Comparison of ENCODE assay signal across 8 cellular contexts in the genomic region with DNA sequence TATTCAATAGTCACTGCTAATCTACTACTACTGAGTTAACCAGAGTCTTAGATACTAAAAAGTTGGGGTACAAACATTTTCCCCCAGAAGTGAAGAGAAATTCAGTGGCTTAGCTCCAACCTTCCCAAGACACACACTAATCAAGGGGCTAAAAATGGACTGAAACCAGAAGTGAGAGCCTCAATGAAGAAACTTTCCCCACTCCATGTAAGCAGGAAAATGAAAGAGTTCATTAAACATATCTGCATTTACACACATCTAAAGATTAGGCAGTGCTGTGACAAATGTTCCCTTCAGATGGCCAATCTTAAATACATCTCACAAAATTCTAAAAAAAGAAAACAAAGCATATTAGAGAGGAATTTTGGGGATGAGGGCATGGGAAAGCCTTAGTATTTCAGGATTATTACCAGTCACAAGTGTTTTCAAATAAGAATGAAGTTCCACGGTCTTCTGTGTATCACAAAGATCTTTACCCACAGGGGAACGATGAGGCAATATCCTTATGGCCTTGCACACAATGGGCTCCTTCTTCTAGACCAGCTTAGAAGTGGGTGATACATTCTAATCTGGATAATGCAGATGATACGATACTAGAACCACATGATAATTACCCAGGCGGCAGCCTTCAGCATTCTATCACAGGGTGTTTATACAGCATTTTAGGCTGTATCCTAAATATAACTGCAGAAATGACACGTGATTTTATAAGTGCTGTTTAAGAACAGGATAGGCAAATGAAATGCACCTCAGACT. TPM values are rescaled to one million over a fixed set of nuclear protein-coding genes. Genes with fewer than 3 reads are reported as not detected.
A peak's percentile ranks its signal among the peaks of the same experiment; 100 is the strongest.
DNase-seq lines count a peak whose midpoint lies in the region; ATAC-seq, FAIRE-seq and TF ChIP-seq lines count a peak whose summit lies in the region.

No MANE protein-coding gene starts in this region.

- H3K9me3 Mint-ChIP-seq in activated CD4-positive, alpha-beta memory T cell treated with anti-CD3 and anti-CD28 coated beads for 36 hours: peaks cover 6% of the 10 kb centered on the region
- peaks cover 0 to 13% (median 0%) of the 10 kb centered on the region in 9 donors for H3K9me3 Mint-ChIP-seq in naive thymus-derived CD8-positive, alpha-beta T cell
- H3K9me3 Mint-ChIP-seq in osteocyte (ENCODE audit: unreplicated experiment): peaks cover 4% of the 10 kb centered on the region

- CTCF ChIA-PET in activated CD4-positive, alpha-beta memory T cell treated with anti-CD3 and anti-CD28 coated beads for 36 hours (lab: Charles Lee): interaction anchor here (1.9 kb wide), 1 partner anchor 180 kb away, joined by 4 read pairs; no protein-coding TSS in a partner anchor

- H3K9ac ChIP-seq in kidney (ENCODE audit: low read length in 2 of 2): no peak overlapping the region

- peaks cover 38% of the 10 kb centered on the region for H3K36me3 Mint-ChIP-seq in activated CD4-positive, alpha-beta memory T cell treated with anti-CD3 and anti-CD28 coated beads for 36 hours
- H3K36me3 Mint-ChIP-seq in naive thymus-derived CD8-positive, alpha-beta T cell: peaks cover 7 to 19% (median 17%) of the 10 kb centered on the region in 3 donors
- H3K36me3 Mint-ChIP-seq in osteocyte (ENCODE audit: unreplicated experiment): no peaks in the 10 kb centered on the region

- H3K27ac ChIP-seq in kidney (ENCODE audit: low read depth in 2 of 2, low read length in 2 of 2): no peak overlapping the region

- DNase-seq in activated CD4-positive, alpha-beta memory T cell treated with anti-CD3 and anti-CD28 coated beads for 36 hours: peak; percentile 41
- no peak for DNase-seq in naive thymus-derived CD8-positive, alpha-beta T cell
- DNase-seq in kidney (no peak), DMS 273 (lab: John Stamatoyannopoulos, UW; ENCODE audit: unreplicated experiment) (no peak), SHP77 treated with DMSO at 0.1 percent for 48 hours (lab: John Stamatoyannopoulos, UW) (no peak), osteocyte (ENCODE audit: extremely low spot score, unreplicated experiment) (no peak)

- H3K4me3 Mint-ChIP-seq in activated CD4-positive, alpha-beta memory T cell treated with anti-CD3 and anti-CD28 coated beads for 36 hours: peak overlapping the region; percentile 74
- H3K4me3 Mint-ChIP-seq in naive thymus-derived CD8-positive, alpha-beta T cell: peak overlapping the region; percentile 67 to 94 (median 78)
- H3K4me3 Mint-ChIP-seq in osteocyte (ENCODE audit: unreplicated experiment): no peak overlapping the region

- ATAC-seq in GM18907 (IDR thresholded peaks at IDR 0.05; ENCODE audit: unreplicated experiment): peak; percentile 39
- ATAC-seq in HG03103 (IDR thresholded peaks at IDR 0.05; ENCODE audit: low read depth, unreplicated experiment): peak; percentile 29
- peak; percentile 59 to 62 for ATAC-seq in naive thymus-derived CD8-positive, alpha-beta T cell

- intact Hi-C loops in activated CD4-positive, alpha-beta memory T cell treated with anti-CD3 and anti-CD28 coated beads for 36 hours (cut with micrococcal nuclease): loop anchor here (1.0 to 2.0 kb wide), 4 partner anchors 11 to 95 kb away; no protein-coding TSS in a partner anchor
- intact Hi-C loops in kidney (cut with DNase I): no loop called here

- no peaks in the 10 kb centered on the region for H3K9me3 ChIP-seq in kidney (ENCODE audit: control insufficient read depth in 1 of 2, low read length in 2 of 2)

- H3K27me3 Mint-ChIP-seq in activated CD4-positive, alpha-beta memory T cell treated with anti-CD3 and anti-CD28 coated beads for 36 hours: no peaks in the 10 kb centered on the region
- H3K27me3 Mint-ChIP-seq in naive thymus-derived CD8-positive, alpha-beta T cell: no peaks in the 10 kb centered on the region
- H3K27me3 Mint-ChIP-seq in osteocyte (ENCODE audit: unreplicated experiment): no peaks in the 10 kb centered on the region

- H3K4me1 ChIP-seq in kidney (ENCODE audit: control insufficient read depth in 1 of 2, insufficient read depth in 1 of 2, low read depth in 1 of 2, low read length in 2 of 2): no peaks in the 10 kb centered on the region

- H3K4me1 Mint-ChIP-seq in activated CD4-positive, alpha-beta memory T cell treated with anti-CD3 and anti-CD28 coated beads for 36 hours (ENCODE audit: low read depth): peaks cover 89% of the 10 kb centered on the region
- H3K4me1 Mint-ChIP-seq in naive thymus-derived CD8-positive, alpha-beta T cell: peaks cover 54 to 97% (median 86%) of the 10 kb centered on the region in 4 donors
- peaks cover 20% of the 10 kb centered on the region for H3K4me1 Mint-ChIP-seq in osteocyte (ENCODE audit: unreplicated experiment)

- no peaks in the 10 kb centered on the region for H3K36me3 ChIP-seq in kidney (ENCODE audit: control insufficient read depth in 1 of 2, insufficient read depth in 2 of 2, low read length in 2 of 2)

- no peak for FAIRE-seq in kidney (lab: Jason Lieb, UNC)

- TF ChIP-seq CTCF in kidney (IDR thresholded peaks at IDR 0.05; ENCODE audit: borderline replicate concordance, extremely low read depth, insufficient read depth): no peak
- TF ChIP-seq CTCF in osteocyte (IDR thresholded peaks at IDR 0.05): no peak

- H3K27ac Mint-ChIP-seq in activated CD4-positive, alpha-beta memory T cell treated with anti-CD3 and anti-CD28 coated beads for 36 hours: peak overlapping the region; percentile 100
- peak overlapping the region; percentile 93 to 98 (median 95) for H3K27ac Mint-ChIP-seq in naive thymus-derived CD8-positive, alpha-beta T cell
- no peak overlapping the region for H3K27ac Mint-ChIP-seq in osteocyte (ENCODE audit: unreplicated experiment)

- H3K4me3 ChIP-seq in kidney (ENCODE audit: low read length in 2 of 2): no peak overlapping the region

- POLR2A ChIA-PET in activated CD4-positive, alpha-beta memory T cell treated with anti-CD3 and anti-CD28 coated beads for 36 hours (lab: Charles Lee): interaction anchor here (0.8 to 7.3 kb wide), 6 partner anchors 13 to 94 kb away, joined by 3 to 101 read pairs (median 4); a partner anchor contains a TSS
- POLR2A ChIA-PET in naive thymus-derived CD8-positive, alpha-beta T cell (lab: Charles Lee): interaction anchor here (0.7 to 6.7 kb wide), 16 partner anchors 12 to 102 kb away, joined by 3 to 129 read pairs (median 5); a partner anchor contains a TSS

RNA-seq across cellular contexts. Expression of a gene that starts 17.1 kb away (rescaled TPM):
- total RNA-seq in activated CD4-positive, alpha-beta memory T cell treated with anti-CD3 and anti-CD28 coated beads for 36 hours: 100 to 1,000 TPM; 123 to 125 TPM
- total RNA-seq in naive thymus-derived CD8-positive, alpha-beta T cell: 100 to 1,000 TPM; 269 to 279 TPM
- polyA plus RNA-seq in naive thymus-derived CD8-positive, alpha-beta T cell: 10 to 100 TPM; 85.8 to 96.1 (median 94.2) TPM
- 39.2 TPM for total RNA-seq in kidney
- 2.2 TPM for polyA plus RNA-seq in kidney (ENCODE audit: insufficient read depth, low read depth, low replicate concordance)
- 14.3 and 16.6 TPM in 2 replicates for total RNA-seq in osteocyte
